ENCODE assay signal across 17 cellular contexts in the genomic region with DNA sequence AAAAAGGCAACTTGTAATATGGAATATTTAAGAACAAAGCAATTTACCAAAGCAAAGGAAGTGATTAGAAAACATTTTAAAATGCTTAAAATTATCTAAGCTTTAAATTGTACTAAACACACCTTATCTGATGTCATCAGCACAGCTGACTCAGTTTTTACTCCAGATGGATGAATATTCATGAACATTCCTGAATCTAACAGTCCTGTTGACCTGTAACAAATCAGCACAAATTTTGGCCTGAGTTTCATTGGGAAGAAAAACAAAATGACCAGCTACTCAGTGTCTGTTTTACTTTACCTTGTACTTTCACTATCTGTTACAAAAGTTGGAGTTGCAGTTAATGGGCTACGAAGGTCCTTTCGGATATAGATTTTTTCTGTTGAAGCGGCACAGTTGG. TPM values are rescaled to one million over a fixed set of nuclear protein-coding genes. Genes with fewer than 3 reads are reported as not detected.
DNase-seq lines count a peak whose midpoint lies in the region; ATAC-seq, FAIRE-seq and TF ChIP-seq lines count a peak whose summit lies in the region.
"Had no signal": no experiment of that assay in that cellular context is flagged by ENCODE, and none has a peak within 500 bp of the region (broad histone marks: within the 10 kb centered on the region; RNA-seq: fewer than 3 reads in every experiment).

No MANE protein-coding gene starts in this region.

- H3K9me3 ChIP-seq in K562 (replicated peaks; ENCODE audit: control insufficient read depth, insufficient read depth, low read depth, low read length) (no peaks in the 10 kb centered on the region), thyroid gland (no peaks in the 10 kb centered on the region)
- H3K9me3 ChIP-seq: HAP-1 had no signal

- CTCF ChIA-PET in Calu3 (lab: Charles Lee), result interaction anchor here (0.7 kb wide), 1 partner anchor 1288 kb away, joined by 3 read pairs; no protein-coding TSS in a partner anchor
- CTCF ChIA-PET in K562 (lab: Yijun Ruan, JAX; ENCODE audit: low intra/inter-chr PET ratio), result no interaction called here

- POLR2A ChIA-PET in K562 (lab: Yijun Ruan, JAX), result interaction anchor here (0.6 to 2.0 kb wide), 2 partner anchors 15 to 273 kb away, joined by 3 to 5 read pairs; no protein-coding TSS in a partner anchor

- H3K36me3 Mint-ChIP-seq in Calu3 (ENCODE audit: insufficient read depth, unreplicated experiment), result peaks cover 31% of the 10 kb centered on the region

- no peaks in the 10 kb centered on the region for H3K27me3 Mint-ChIP-seq in Calu3 (ENCODE audit: unreplicated experiment)
- H3K27me3 Mint-ChIP-seq: CD4-positive, alpha-beta memory T cell had no signal

- no peaks in the 10 kb centered on the region for H3K9me1 ChIP-seq in K562 (ENCODE audit: control insufficient read depth, insufficient read depth, low read length)

- H3K36me3 ChIP-seq in K562 (ENCODE audit: control insufficient read depth, insufficient read depth, low read length) (peaks cover 76% of the 10 kb centered on the region; the same call in 2 of the 3 replicates), thyroid gland (peaks cover 23 to 31% of the 10 kb centered on the region in 2 donors)

- no peaks in the 10 kb centered on the region for H3K4me1 ChIP-seq in K562 (replicated peaks in 1 of 2; ENCODE audit: control insufficient read depth in 2 of 2, insufficient read depth in 2 of 2, low read length in 2 of 2)
- H3K4me1 ChIP-seq in thyroid gland, result peaks cover 18 to 25% of the 10 kb centered on the region in 2 donors

- peak; percentile 32 for FAIRE-seq in K562 (lab: Jason Lieb, UNC)
- FAIRE-seq: A204.1 had no signal

- no peak overlapping the region for H3K27ac ChIP-seq in K562 (ENCODE audit: extremely low read depth, low read depth, low read length)
- H3K27ac ChIP-seq in thyroid gland, result peak overlapping the region in 2 of 3 donors; percentile 84 to 94
- H3K27ac ChIP-seq: 22Rv1 had no signal

- no peak overlapping the region for H3K4me3 Mint-ChIP-seq in Calu3 (ENCODE audit: low read depth, unreplicated experiment)
- H3K4me3 Mint-ChIP-seq: CD4-positive, alpha-beta memory T cell; HFFc6 had no signal

- intact Hi-C loops in Calu3 (cut with micrococcal nuclease; ENCODE audit: unreplicated experiment) (no loop called here), K562 (cut with micrococcal nuclease) (no loop called here), thyroid gland (cut with DNase I) (no loop called here)

- TF ChIP-seq CTCF in Calu3 (IDR thresholded peaks at IDR 0.05; ENCODE audit: unreplicated experiment) (no peak), astrocyte of the cerebellum (IDR thresholded peaks at IDR 0.05; ENCODE audit: low read depth, low read length, missing control alignments) (no peak), K562 (IDR thresholded peaks at IDR 0.05 in 2 of 3, conservative IDR thresholded peaks at IDR 0.05 in 1 of 3; ENCODE audit: insufficient read depth in 2 of 3, low read depth in 1 of 3, low read length in 3 of 3) (no peak), thyroid gland (IDR thresholded peaks at IDR 0.05) (no peak)

- no peaks in the 10 kb centered on the region for H3K9me3 Mint-ChIP-seq in Calu3 (ENCODE audit: low read depth, unreplicated experiment)
- H3K9me3 Mint-ChIP-seq: CD4-positive, alpha-beta memory T cell; HFFc6 had no signal

- ATAC-seq in K562 (no peak), GM18873 (IDR thresholded peaks at IDR 0.05; ENCODE audit: low FRiP score, unreplicated experiment) (no peak)

- no peak for TF ChIP-seq POLR2A in K562 (conservative IDR thresholded peaks at IDR 0.05)
- TF ChIP-seq POLR2A in thyroid gland (IDR thresholded peaks at IDR 0.05), result no peak

- TF ChIP-seq RAD21 in K562 (CRISPR knock-in tag; conservative IDR thresholded peaks at IDR 0.05 in 1 of 2, IDR thresholded peaks at IDR 0.05 in 1 of 2), result no peak

- DNase-seq in Calu3 (no peak), astrocyte of the cerebellum (ENCODE audit: low read depth) (peak; percentile 11), K562 (ENCODE audit: extremely low read depth in 1 of 4, low spot score in 3 of 4) (no peak), thyroid gland (no peak), Ammon's horn (ENCODE audit: low spot score) (no peak), NCI-H510A treated with DMSO at 0.1 percent for 48 hours (lab: John Stamatoyannopoulos, UW) (no peak)
- DNase-seq: C1 segment of cervical spinal cord; CD4-positive, alpha-beta memory T cell; COR-L47; DMS153; DND-41; GOT3; HFFc6 had no signal

- no peak for TF ChIP-seq EP300 in K562 (IDR thresholded peaks at IDR 0.05; ENCODE audit: low read length)

- no peak overlapping the region for H2AFZ ChIP-seq in K562 (ENCODE audit: low read depth, low read length)

- H3K27me3 ChIP-seq in K562 (ENCODE audit: control insufficient read depth in 2 of 2, insufficient read depth in 2 of 2, low read length in 2 of 2) (no peaks in the 10 kb centered on the region), thyroid gland (no peaks in the 10 kb centered on the region)

- no peaks in the 10 kb centered on the region for H3K79me2 ChIP-seq in K562 (ENCODE audit: control insufficient read depth, insufficient read depth, low read length)

- WGBS in K562 (ENCODE audit: insufficient coverage, low coverage, missing lambda C conversion rate), result 96% methylated on average over 3 of the region's 3 CpGs
- WGBS in thyroid gland, 2 donors, result 94 to 96% methylated on average over 3 of the region's 3 CpGs

- H3K4me1 Mint-ChIP-seq in Calu3 (ENCODE audit: low read depth, unreplicated experiment), result no peaks in the 10 kb centered on the region
- H3K4me1 Mint-ChIP-seq: CD4-positive, alpha-beta memory T cell had no signal

- no peaks in the 10 kb centered on the region for H4K20me1 ChIP-seq in K562 (replicated peaks; ENCODE audit: control insufficient read depth, insufficient read depth, low read length)

- H3K27ac Mint-ChIP-seq in Calu3 (ENCODE audit: unreplicated experiment), result no peak overlapping the region
- H3K27ac Mint-ChIP-seq: HFFc6 had no signal

- no peak overlapping the region for H3K4me2 ChIP-seq in K562 (ENCODE audit: insufficient read depth, low read length)

- no peak overlapping the region for H3K9ac ChIP-seq in K562 (ENCODE audit: insufficient read depth in 1 of 2, low read depth in 2 of 2, low read length in 2 of 2)

- BruUV-seq in Calu3 (replicated peaks; lab: Mats Ljungman, UMichigan) (TSS peak; percentile 7), K562 (replicated peaks; lab: Mats Ljungman, UMichigan) (no TSS peak)

- in situ Hi-C loops in astrocyte of the cerebellum (cut with HindIII; ENCODE audit: low sequenced_read_pairs), result no loop called here
- in situ Hi-C loops in K562 (cut with MboI), result no loop called here

- H3K4me3 ChIP-seq in astrocyte of the cerebellum (ENCODE audit: low read depth, low read length), result no peak overlapping the region
- H3K4me3 ChIP-seq in K562, result no peak overlapping the region
- no peak overlapping the region for H3K4me3 ChIP-seq in thyroid gland (replicated peaks in 1 of 3)
- H3K4me3 ChIP-seq: HAP-1 had no signal

TF ChIP-seq in K562, 482 proteins besides CTCF, POLR2A, EP300 and RAD21:
- TF ChIP-seq HNRNPL (IDR thresholded peaks at IDR 0.05; ENCODE audit: low read depth, low read length), result no peak

RNA-seq across cellular contexts. Expression of gene NR2C1, which starts 16.0 kb away (rescaled TPM):
- total RNA-seq in Calu3 (2022), result 43.9 and 50.3 TPM in 2 replicates
- 55.0 and 149 TPM in 2 replicates for total RNA-seq in K562 (2011; cell fraction: chromatin; rRNA removed; ENCODE audit: low replicate concordance)
- total RNA-seq in K562 (2011; cell fraction: nucleolus; rRNA removed), result 27.5 and 31.3 TPM in 2 replicates
- total RNA-seq in K562 (2011; cell fraction: nucleoplasm; rRNA removed), result 43.5 and 64.3 TPM in 2 replicates
- 25.3 and 28.8 TPM in 2 replicates for total RNA-seq in K562 (2014; rRNA removed)
- 35.1 and 35.6 TPM in 2 replicates for total RNA-seq in K562 (2014; rRNA removed; fragmentation: Illumina TruSeq; extraction: Trizol)
- 35.9 and 39.7 TPM in 2 replicates for total RNA-seq in K562 (2015; rRNA removed; fragmentation: Illumina TruSeq; extraction: Trizol)
- 27.6 and 27.9 TPM in 2 replicates for total RNA-seq in K562 (2021)
- polyA plus RNA-seq in K562 (2011; rRNA removed), result 42.4 and 47.3 TPM in 2 replicates
- 5.9 and 14.0 TPM in 2 replicates for polyA plus RNA-seq in K562 (2011; cell fraction: cytosol; rRNA removed)
- polyA plus RNA-seq in K562 (2011; cell fraction: nucleus; rRNA removed), result 90.9 and 143 TPM in 2 replicates
- polyA plus RNA-seq in K562 (2012), result 16.7 and 26.9 TPM in 2 replicates
- 35.7 and 41.1 TPM in 2 replicates for polyA plus RNA-seq in K562 (2014; fragmentation: Illumina TruSeq; extraction: Trizol)
- polyA plus RNA-seq in K562 (2014; fragmentation: Nextera tagmentation; extraction: Ambion mirVana), result 10 to 100 TPM in 1 of 2 experiments, 1 to 10 TPM in 1; 8.5 to 12.8 TPM
- 36.2 and 37.9 TPM in 2 replicates for polyA plus RNA-seq in K562 (2014; rRNA removed)
- polyA minus RNA-seq in K562 (2011; rRNA and poly(A)+ RNA removed), result 30.1 and 36.1 TPM in 2 replicates
- polyA minus RNA-seq in K562 (2011; cell fraction: cytosol; rRNA and poly(A)+ RNA removed), result 11.6 and 17.8 TPM in 2 replicates
- 34.3 and 57.3 TPM in 2 replicates for polyA minus RNA-seq in K562 (2011; cell fraction: nucleus; rRNA and poly(A)+ RNA removed)
- total RNA-seq in thyroid gland, result 100 to 1,000 TPM in 2 of 4 donors, 10 to 100 TPM in 2; 69.6 to 248 (median 103) TPM

RNA-seq across cellular contexts. Expression of gene NDUFA12, which starts 53.9 kb away (rescaled TPM):
- total RNA-seq in Calu3 (2022), result 157 and 165 TPM in 2 replicates
- total RNA-seq in K562 (2011; cell fraction: chromatin; rRNA removed; ENCODE audit: low replicate concordance), result 13.4 and 22.9 TPM in 2 replicates
- 17.5 and 20.2 TPM in 2 replicates for total RNA-seq in K562 (2011; cell fraction: nucleolus; rRNA removed)
- total RNA-seq in K562 (2011; cell fraction: nucleoplasm; rRNA removed), result 25.4 and 30.2 TPM in 2 replicates
- 115 and 178 TPM in 2 replicates for total RNA-seq in K562 (2014; rRNA removed)
- 257 and 267 TPM in 2 replicates for total RNA-seq in K562 (2014; rRNA removed; fragmentation: Illumina TruSeq; extraction: Trizol)
- 264 and 283 TPM in 2 replicates for total RNA-seq in K562 (2015; rRNA removed; fragmentation: Illumina TruSeq; extraction: Trizol)
- 149 and 163 TPM in 2 replicates for total RNA-seq in K562 (2021)
- polyA plus RNA-seq in K562 (2011; rRNA removed), result 205 and 298 TPM in 2 replicates
- 158 and 263 TPM in 2 replicates for polyA plus RNA-seq in K562 (2011; cell fraction: cytosol; rRNA removed)
- 54.9 and 90.7 TPM in 2 replicates for polyA plus RNA-seq in K562 (2011; cell fraction: nucleus; rRNA removed)
- 149 and 336 TPM in 2 replicates for polyA plus RNA-seq in K562 (2012)
- polyA plus RNA-seq in K562 (2014; fragmentation: Illumina TruSeq; extraction: Trizol), result 344 and 367 TPM in 2 replicates
- polyA plus RNA-seq in K562 (2014; fragmentation: Nextera tagmentation; extraction: Ambion mirVana), result 100 to 1,000 TPM; 862 to 986 TPM
- polyA plus RNA-seq in K562 (2014; rRNA removed), result 200 and 224 TPM in 2 replicates
- polyA minus RNA-seq in K562 (2011; rRNA and poly(A)+ RNA removed), result 168 and 184 TPM in 2 replicates
- 69.4 and 75.6 TPM in 2 replicates for polyA minus RNA-seq in K562 (2011; cell fraction: cytosol; rRNA and poly(A)+ RNA removed)
- polyA minus RNA-seq in K562 (2011; cell fraction: nucleus; rRNA and poly(A)+ RNA removed), result 13.5 and 28.2 TPM in 2 replicates
- 100 to 1,000 TPM in 3 of 4 donors, 10 to 100 TPM in 1; 88.4 to 178 (median 136) TPM for total RNA-seq in thyroid gland
